Comparison of ENCODE assay signal across 14 cellular contexts in genomic region chr15:63942486-63943365, GRCh38.
DNase-seq lines count a peak whose midpoint lies in the region; ATAC-seq, FAIRE-seq and TF ChIP-seq lines count a peak whose summit lies in the region.
"Had no signal": no experiment of that assay in that cellular context is flagged by ENCODE, and none has a peak within 500 bp of the region (broad histone marks: within the 10 kb centered on the region; RNA-seq: fewer than 3 reads in every experiment).

No MANE protein-coding gene starts in this region.

- ATAC-seq in GM12878, result peak; percentile 67
- no peak for ATAC-seq in GM21529 (IDR thresholded peaks at IDR 0.05; ENCODE audit: unreplicated experiment)
- ATAC-seq: activated CD8-positive, alpha-beta memory T cell treated with anti-CD3 and anti-CD28 coated beads, Interleukin-2, amount 10 ng/mL, durations not matched to agents 7 days and 5 days; psoas muscle had no signal

- intact Hi-C loops in activated CD4-positive, alpha-beta memory T cell treated with anti-CD3 and anti-CD28 coated beads for 36 hours (cut with micrococcal nuclease), result no loop called here
- intact Hi-C loops in GM12878 (cut with micrococcal nuclease; ENCODE audit: unreplicated experiment), result no loop called here
- intact Hi-C loops in spleen (cut with DNase I; ENCODE audit: low total_unique reads), result no loop called here

- in situ Hi-C loops in GM12878 (cut with MboI), result no loop called here

- FAIRE-seq in GM12878 (lab: Jason Lieb, UNC), result no peak

- POLR2A ChIA-PET in activated CD4-positive, alpha-beta memory T cell treated with anti-CD3 and anti-CD28 coated beads, Interleukin-2, amount 10 ng/mL, durations not matched to agents 7 days and 5 days (lab: Charles Lee), result no interaction called here
- POLR2A ChIA-PET in activated CD4-positive, alpha-beta memory T cell treated with anti-CD3 and anti-CD28 coated beads for 36 hours (lab: Charles Lee), result no interaction called here
- POLR2A ChIA-PET in GM12878 (lab: Charles Lee), result no interaction called here

- H3K4me3 ChIP-seq in GM12878, result no peak overlapping the region
- no peak overlapping the region for H3K4me3 ChIP-seq in spleen
- H3K4me3 ChIP-seq: psoas muscle had no signal

- TF ChIP-seq CTCF in GM12878 (IDR thresholded peaks at IDR 0.05 in 2 of 3, conservative IDR thresholded peaks at IDR 0.05 in 1 of 3; ENCODE audit: control insufficient read depth in 2 of 3, extremely low read depth in 1 of 3, insufficient read depth in 1 of 3, low read depth in 3 of 3, low read length in 3 of 3) (no peak), spleen (IDR thresholded peaks at IDR 0.05 in 8 of 11, conservative IDR thresholded peaks at IDR 0.05 in 3 of 11) (no peak)

- no peaks in the 10 kb centered on the region for H3K79me2 ChIP-seq in GM12878 (ENCODE audit: control insufficient read depth, insufficient read depth, low read length)

- RAD21 ChIA-PET in GM12878 (lab: Charles Lee; ENCODE audit: unreplicated experiment), result interaction anchor here (1.0 to 1.4 kb wide), 6 partner anchors 16 to 68 kb away, joined by 3 to 4 read pairs (median 3); no protein-coding TSS in a partner anchor

- H3K9me3 ChIP-seq in GM12878 (replicated peaks; ENCODE audit: control insufficient read depth, insufficient read depth, low read length) (no peaks in the 10 kb centered on the region), spleen (no peaks in the 10 kb centered on the region)
- H3K9me3 ChIP-seq: psoas muscle had no signal

- no peak overlapping the region for H3K4me3 Mint-ChIP-seq in activated CD4-positive, alpha-beta memory T cell treated with anti-CD3 and anti-CD28 coated beads, Interleukin-2, amount 10 ng/mL, durations not matched to agents 7 days and 5 days
- H3K4me3 Mint-ChIP-seq in activated CD4-positive, alpha-beta memory T cell treated with anti-CD3 and anti-CD28 coated beads for 36 hours, result no peak overlapping the region
- H3K4me3 Mint-ChIP-seq: activated CD8-positive, alpha-beta memory T cell treated with anti-CD3 and anti-CD28 coated beads, Interleukin-2, amount 10 ng/mL, durations not matched to agents 7 days and 5 days; mesothelial cell of epicardium had no signal

- no TSS peak for BruUV-seq in GM12878 (replicated peaks; lab: Mats Ljungman, UMichigan)

- H3K36me3 Mint-ChIP-seq in activated CD4-positive, alpha-beta memory T cell treated with anti-CD3 and anti-CD28 coated beads, Interleukin-2, amount 10 ng/mL, durations not matched to agents 7 days and 5 days (ENCODE audit: low read depth), result peaks cover 16% of the 10 kb centered on the region
- H3K36me3 Mint-ChIP-seq in activated CD4-positive, alpha-beta memory T cell treated with anti-CD3 and anti-CD28 coated beads for 36 hours, result no peaks in the 10 kb centered on the region
- H3K36me3 Mint-ChIP-seq: mesothelial cell of epicardium had no signal

- peak; percentile 5 for DNase-seq in activated CD4-positive, alpha-beta memory T cell treated with anti-CD3 and anti-CD28 coated beads, Interleukin-2, amount 10 ng/mL, durations not matched to agents 7 days and 5 days
- DNase-seq in activated CD4-positive, alpha-beta memory T cell treated with anti-CD3 and anti-CD28 coated beads for 36 hours, result no peak
- DNase-seq in NCI-H1105 (lab: John Stamatoyannopoulos, UW), result peak; percentile 23
- peak; percentile 16 for DNase-seq in GM12878 (ENCODE audit: low read depth, low spot score)
- no peak for DNase-seq in spleen
- DNase-seq in SK-N-DZ (ENCODE audit: low spot score), result no peak
- DNase-seq in SKM-1 (lab: John Stamatoyannopoulos, UW; ENCODE audit: unreplicated experiment), result no peak
- DNase-seq: activated CD8-positive, alpha-beta memory T cell treated with anti-CD3 and anti-CD28 coated beads, Interleukin-2, amount 10 ng/mL, durations not matched to agents 7 days and 5 days; cortex of kidney; NCI-H2081; psoas muscle; stimulated activated naive CD4-positive, alpha-beta T cell had no signal

- no peak overlapping the region for H3K9ac ChIP-seq in GM12878 (ENCODE audit: control insufficient read depth, insufficient read depth, low read length)

- 84% methylated on average over 6 of the region's 6 CpGs for WGBS in GM12878 (ENCODE audit: insufficient coverage, insufficient replicate concordance, low lambda C conversion rate, missing lambda C conversion rate)
- WGBS in spleen, 5 donors, result 88 to 92% (median 91%) methylated on average over 6 of the region's 6 CpGs

- H3K27me3 Mint-ChIP-seq in activated CD4-positive, alpha-beta memory T cell treated with anti-CD3 and anti-CD28 coated beads, Interleukin-2, amount 10 ng/mL, durations not matched to agents 7 days and 5 days, result no peaks in the 10 kb centered on the region
- no peaks in the 10 kb centered on the region for H3K27me3 Mint-ChIP-seq in activated CD4-positive, alpha-beta memory T cell treated with anti-CD3 and anti-CD28 coated beads for 36 hours
- H3K27me3 Mint-ChIP-seq: activated CD8-positive, alpha-beta memory T cell treated with anti-CD3 and anti-CD28 coated beads, Interleukin-2, amount 10 ng/mL, durations not matched to agents 7 days and 5 days had no signal

- H3K27ac Mint-ChIP-seq in activated CD4-positive, alpha-beta memory T cell treated with anti-CD3 and anti-CD28 coated beads, Interleukin-2, amount 10 ng/mL, durations not matched to agents 7 days and 5 days, result no peak overlapping the region
- no peak overlapping the region for H3K27ac Mint-ChIP-seq in activated CD4-positive, alpha-beta memory T cell treated with anti-CD3 and anti-CD28 coated beads for 36 hours
- H3K27ac Mint-ChIP-seq: activated CD8-positive, alpha-beta memory T cell treated with anti-CD3 and anti-CD28 coated beads, Interleukin-2, amount 10 ng/mL, durations not matched to agents 7 days and 5 days; mesothelial cell of epicardium had no signal

- TF ChIP-seq POLR2A in GM12878 (IDR thresholded peaks at IDR 0.05; ENCODE audit: low read depth, low read length) (no peak), spleen (IDR thresholded peaks at IDR 0.05) (no peak)

- H3K4me1 Mint-ChIP-seq in activated CD4-positive, alpha-beta memory T cell treated with anti-CD3 and anti-CD28 coated beads, Interleukin-2, amount 10 ng/mL, durations not matched to agents 7 days and 5 days, result peaks cover 39% of the 10 kb centered on the region
- peaks cover 31% of the 10 kb centered on the region for H3K4me1 Mint-ChIP-seq in activated CD4-positive, alpha-beta memory T cell treated with anti-CD3 and anti-CD28 coated beads for 36 hours (ENCODE audit: low read depth)

- no peaks in the 10 kb centered on the region for H4K20me1 ChIP-seq in GM12878 (ENCODE audit: control insufficient read depth, insufficient read depth)

- H3K4me1 ChIP-seq in GM12878 (ENCODE audit: control insufficient read depth, insufficient read depth, low read length) (peaks cover 22% of the 10 kb centered on the region), spleen (peaks cover 31 to 77% (median 54%) of the 10 kb centered on the region in 6 donors)

- H3K9me3 Mint-ChIP-seq in activated CD4-positive, alpha-beta memory T cell treated with anti-CD3 and anti-CD28 coated beads, Interleukin-2, amount 10 ng/mL, durations not matched to agents 7 days and 5 days, result no peaks in the 10 kb centered on the region
- no peaks in the 10 kb centered on the region for H3K9me3 Mint-ChIP-seq in activated CD4-positive, alpha-beta memory T cell treated with anti-CD3 and anti-CD28 coated beads for 36 hours
- H3K9me3 Mint-ChIP-seq: mesothelial cell of epicardium had no signal

- no peak for TF ChIP-seq RAD21 in GM12878 (IDR thresholded peaks at IDR 0.05; ENCODE audit: insufficient read depth, low read depth, low read length)

- H3K4me2 ChIP-seq in GM12878 (ENCODE audit: control insufficient read depth, insufficient read depth), result no peak overlapping the region

- H3K27me3 ChIP-seq in GM12878 (replicated peaks in 1 of 2; ENCODE audit: control insufficient read depth in 2 of 2, insufficient read depth in 2 of 2, low read length in 1 of 2), result no peaks in the 10 kb centered on the region
- no peaks in the 10 kb centered on the region for H3K27me3 ChIP-seq in spleen (replicated peaks in 1 of 7)

- H3K27ac ChIP-seq in GM12878 (ENCODE audit: control insufficient read depth, insufficient read depth) (no peak overlapping the region), spleen (peak overlapping the region in 5 of 8 donors; percentile 15 to 89 (median 80))

- H3K36me3 ChIP-seq in GM12878 (ENCODE audit: control insufficient read depth in 2 of 2, insufficient read depth in 2 of 2, low read length in 1 of 2) (no peaks in the 10 kb centered on the region), spleen (no peaks in the 10 kb centered on the region)

- CTCF ChIA-PET in activated CD4-positive, alpha-beta memory T cell treated with anti-CD3 and anti-CD28 coated beads, Interleukin-2, amount 10 ng/mL, durations not matched to agents 7 days and 5 days (lab: Charles Lee), result interaction anchor here (0.6 kb wide), 1 partner anchor 109 kb away, joined by 3 read pairs; no protein-coding TSS in a partner anchor
- CTCF ChIA-PET in activated CD4-positive, alpha-beta memory T cell treated with anti-CD3 and anti-CD28 coated beads for 36 hours (lab: Charles Lee), result interaction anchor here (1.6 to 6.3 kb wide), 4 partner anchors 53 to 190 kb away, joined by 4 to 160 read pairs (median 20); partner anchors contain the start of gene DAPK2
- CTCF ChIA-PET in GM12878 (lab: Yijun Ruan, JAX), result interaction anchor here (1.0 to 5.4 kb wide), 9 partner anchors 16 to 190 kb away, joined by 3 to 70 read pairs (median 9); partner anchors contain the start of gene DAPK2

- TF ChIP-seq EP300 in GM12878 (IDR thresholded peaks at IDR 0.05; ENCODE audit: borderline replicate concordance in 1 of 2, control insufficient read depth in 1 of 2, low read depth in 2 of 2, low read length in 2 of 2), result no peak

- SMC1A ChIA-PET in GM12878 (lab: Charles Lee; ENCODE audit: uncharacterized antibody, unreplicated experiment), result interaction anchor here (0.7 to 1.6 kb wide), 6 partner anchors 25 to 68 kb away, joined by 3 to 6 read pairs (median 4); no protein-coding TSS in a partner anchor

- peak overlapping the region; percentile 9; the same call in 1 of the 2 replicates for H2AFZ ChIP-seq in GM12878 (ENCODE audit: control insufficient read depth, low read depth, low read length)

TF ChIP-seq in GM12878, 131 proteins besides CTCF, POLR2A, EP300 and RAD21:
- TF ChIP-seq ZNF384 (IDR thresholded peaks at IDR 0.05; ENCODE audit: borderline replicate concordance, low read depth, low read length) (peak; percentile 39; the same call in 1 of the 2 replicates), ATF7 (IDR thresholded peaks at IDR 0.05; ENCODE audit: low read depth) (0 out of 2 replicates have a peak, but pooled peaks have one; percentile 21), HDGF (IDR thresholded peaks at IDR 0.05) (peak; percentile 58; the same call in 1 of the 2 replicates), HDAC6 (IDR thresholded peaks at IDR 0.05; ENCODE audit: unreplicated experiment) (no peak), YBX1 (IDR thresholded peaks at IDR 0.05) (no peak), TCF12 (IDR thresholded peaks at IDR 0.05; ENCODE audit: low read depth, low read length) (0 out of 2 replicates have a peak, but pooled peaks have one; percentile 10), MTA3 (IDR thresholded peaks at IDR 0.05; ENCODE audit: borderline replicate concordance, low read length) (no peak), IKZF2 (IDR thresholded peaks at IDR 0.05) (peak; percentile 16 to 17; a peak in 1 of 4 replicates), POLR2AphosphoS5 (IDR thresholded peaks at IDR 0.05; ENCODE audit: low read length) (no peak)

Comparison
In these comparisons a context has a peak if more than half of its experiments do, and no peak if none do; other contexts are left out.
1. DNase-seq: peak in activated CD4-positive, alpha-beta memory T cell treated with anti-CD3 and anti-CD28 coated beads, Interleukin-2, amount 10 ng/mL, durations not matched to agents 7 days and 5 days (single experiment), NCI-H1105 (single experiment) and GM12878 (single experiment); none in activated CD4-positive, alpha-beta memory T cell treated with anti-CD3 and anti-CD28 coated beads for 36 hours (single experiment), spleen (single experiment), SK-N-DZ (single experiment) and SKM-1 (single experiment).